In genomic region chr6:127516676-127517273, GRCh38 we compare ENCODE assay signal across 8 cellular contexts. TPM values are rescaled to one million over a fixed set of nuclear protein-coding genes. Genes with fewer than 3 reads are reported as not detected.
DNase-seq lines count a peak whose midpoint lies in the region; ATAC-seq and TF ChIP-seq lines count a peak whose summit lies in the region.

No MANE protein-coding gene starts in this region.

- H3K36me3 Mint-ChIP-seq in activated CD4-positive, alpha-beta T cell treated with anti-CD3 and anti-CD28 coated beads for 36 hours (ENCODE audit: low read depth) = no peaks in the 10 kb centered on the region

- H3K4me3 Mint-ChIP-seq in activated CD4-positive, alpha-beta T cell treated with anti-CD3 and anti-CD28 coated beads for 36 hours = peak overlapping the region; percentile 87

- H3K9me3 ChIP-seq in breast epithelium = no peaks in the 10 kb centered on the region

- H3K4me1 ChIP-seq in breast epithelium = no peaks in the 10 kb centered on the region

- H3K27me3 ChIP-seq in breast epithelium = peaks cover 0 to 41% of the 10 kb centered on the region in 2 donors

- H3K27ac Mint-ChIP-seq in activated CD4-positive, alpha-beta T cell treated with anti-CD3 and anti-CD28 coated beads for 36 hours = no peak overlapping the region

- H3K9me3 Mint-ChIP-seq in activated CD4-positive, alpha-beta T cell treated with anti-CD3 and anti-CD28 coated beads for 36 hours (ENCODE audit: low read depth) = no peaks in the 10 kb centered on the region

- peak; percentile 69 for DNase-seq in activated CD4-positive, alpha-beta T cell treated with anti-CD3 and anti-CD28 coated beads for 36 hours
- no peak for DNase-seq in activated CD4-positive, alpha-beta T cell treated with anti-CD3 and anti-CD28 coated beads for 1 hour
- DNase-seq in MV-4-11 (lab: John Stamatoyannopoulos, UW) (peak; percentile 43), T follicular helper cell (ENCODE audit: low read depth) (peak; percentile 15), breast epithelium (ENCODE audit: low spot score in 2 of 2) (no peak), iris pigment epithelial cell (ENCODE audit: low read depth) (peak; percentile 60)
- DNase-seq in stimulated activated CD4-positive, alpha-beta T cell treated with anti-CD3 and anti-CD28 coated beads, Interleukin-15, amount 100 ng/mL, for 48 hours (ENCODE audit: low read depth in 2 of 2) = peak; percentile 11 to 37

- CTCF ChIA-PET in activated CD4-positive, alpha-beta T cell treated with anti-CD3 and anti-CD28 coated beads for 36 hours (lab: Charles Lee) = interaction anchor here (0.6 to 7.5 kb wide), 38 partner anchors 9 to 1176 kb away, joined by 3 to 82 read pairs (median 5); partner anchors contain the start of genes ECHDC1 and RNF146

- no peaks in the 10 kb centered on the region for H3K36me3 ChIP-seq in breast epithelium

- no peak overlapping the region for H3K27ac ChIP-seq in breast epithelium

- peak; percentile 44 to 47 (median 46) for TF ChIP-seq CTCF in breast epithelium (IDR thresholded peaks at IDR 0.05)

- intact Hi-C loops in activated CD4-positive, alpha-beta T cell treated with anti-CD3 and anti-CD28 coated beads for 36 hours (cut with DNase I, micrococcal nuclease) = loop anchor here (1.0 to 5.0 kb wide), 8 partner anchors 32 to 250 kb away; partner anchors contain the start of genes ECHDC1 (in 2 of the 2) and RNF146 (in 1 of the 2)
- intact Hi-C loops in breast epithelium (cut with DNase I; ENCODE audit: low total_unique reads) = no loop called here

- peaks cover 49% of the 10 kb centered on the region for H3K27me3 Mint-ChIP-seq in activated CD4-positive, alpha-beta T cell treated with anti-CD3 and anti-CD28 coated beads for 36 hours

- POLR2A ChIA-PET in activated CD4-positive, alpha-beta T cell treated with anti-CD3 and anti-CD28 coated beads for 36 hours (lab: Charles Lee) = interaction anchor here (0.6 to 1.1 kb wide), 3 partner anchors 12 to 198 kb away, joined by 3 read pairs; no protein-coding TSS in a partner anchor

- TF ChIP-seq POLR2A in breast epithelium (IDR thresholded peaks at IDR 0.05) = no peak

- peaks cover 40% of the 10 kb centered on the region for H3K4me1 Mint-ChIP-seq in activated CD4-positive, alpha-beta T cell treated with anti-CD3 and anti-CD28 coated beads for 36 hours

- peak overlapping the region; percentile 54 to 74 (median 62) for H3K4me3 ChIP-seq in breast epithelium

- ATAC-seq in activated CD4-positive, alpha-beta T cell treated with anti-CD3 and anti-CD28 coated beads for 36 hours = peak; percentile 59
- peak; percentile 62 for ATAC-seq in HG02623 (IDR thresholded peaks at IDR 0.05; ENCODE audit: unreplicated experiment)

RNA-seq across cellular contexts. Expression of gene KIAA0408, which starts 57.6 kb away (rescaled TPM):
- total RNA-seq in activated CD4-positive, alpha-beta T cell treated with anti-CD3 and anti-CD28 coated beads for 36 hours = 1 to 10 TPM; 2.6 to 2.7 TPM
- 10 to 100 TPM in 1 of 3 donors, 1 to 10 TPM in 2; 2.2 to 42.7 (median 3.3) TPM for total RNA-seq in breast epithelium

Comparison
In these comparisons a context has a peak if more than half of its experiments do, and no peak if none do; other contexts are left out.
1. DNase-seq: peak in activated CD4-positive, alpha-beta T cell treated with anti-CD3 and anti-CD28 coated beads for 36 hours (single experiment), MV-4-11 (single experiment), T follicular helper cell (single experiment), iris pigment epithelial cell (single experiment) and stimulated activated CD4-positive, alpha-beta T cell treated with anti-CD3 and anti-CD28 coated beads, Interleukin-15, amount 100 ng/mL, for 48 hours (2 of 2); none in activated CD4-positive, alpha-beta T cell treated with anti-CD3 and anti-CD28 coated beads for 1 hour (single experiment) and breast epithelium (0 of 2).